6 cellular contexts compared by ENCODE assay signal in the genomic region with DNA sequence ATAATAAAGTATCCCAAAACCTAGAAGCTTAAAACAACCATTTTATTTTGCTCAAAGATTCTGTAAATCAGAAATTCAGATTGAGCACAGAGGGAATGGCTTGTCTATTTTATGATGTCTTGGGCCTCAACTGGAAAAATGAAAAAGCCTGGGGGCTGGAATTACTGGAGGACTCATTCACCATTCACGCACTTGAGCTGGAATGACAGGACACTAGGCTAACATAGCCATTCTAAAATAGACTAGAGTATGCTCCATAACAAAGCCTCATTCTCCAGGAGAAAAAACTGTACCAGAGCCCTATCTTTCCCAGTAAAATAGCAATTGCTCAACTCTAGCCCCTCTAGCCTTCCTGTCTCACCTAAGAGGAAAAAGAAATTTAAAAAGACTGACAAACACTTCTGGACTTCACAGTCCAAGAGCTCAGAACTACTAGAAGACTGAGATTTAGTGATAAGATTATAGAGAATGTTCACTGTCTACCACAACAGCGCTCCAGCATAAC.
"Had no signal": no experiment of that assay in that cellular context is flagged by ENCODE, and none has a peak within 500 bp of the region (broad histone marks: within the 10 kb centered on the region; RNA-seq: fewer than 3 reads in every experiment).

No MANE protein-coding gene starts in this region.

- H3K9me3 ChIP-seq: HAP-1 had no signal

- H3K36me3 ChIP-seq: HAP-1 had no signal

- H2AFZ ChIP-seq: GM23338 had no signal

- H3K4me3 ChIP-seq: GM23338, HAP-1 had no signal

- H3K27ac ChIP-seq: HL-60 had no signal

- DNase-seq: H7, HFFc6, KBM-7 had no signal

- H3K4me1 ChIP-seq: HAP-1 had no signal

- H3K4me2 ChIP-seq: GM23338 had no signal
